26 cellular contexts compared by ENCODE assay signal in the genomic region with DNA sequence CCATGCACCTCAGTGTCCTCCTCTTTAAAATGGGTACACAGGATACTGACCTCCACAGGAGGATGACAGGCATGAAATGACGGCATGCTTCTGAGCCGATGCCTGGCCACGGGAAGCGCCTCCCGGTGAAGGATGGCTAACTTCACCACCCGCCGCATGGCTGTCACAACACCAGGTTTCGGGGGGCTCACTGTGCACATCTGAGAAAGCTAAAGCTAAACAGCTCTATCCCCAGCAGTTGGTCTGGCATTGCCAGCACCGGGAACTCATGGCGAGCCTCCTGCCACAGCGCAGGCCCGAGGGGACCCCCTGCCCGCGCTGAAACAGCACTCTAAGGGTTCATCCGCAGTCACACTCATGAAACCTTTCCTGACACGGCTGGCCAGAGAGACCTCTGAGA.
"Had no signal": no experiment of that assay in that cellular context is flagged by ENCODE, and none has a peak within 500 bp of the region (broad histone marks: within the 10 kb centered on the region; RNA-seq: fewer than 3 reads in every experiment).

No MANE protein-coding gene starts in this region.

- H3K36me3 ChIP-seq: neural progenitor cell had no signal

- ATAC-seq: body of pancreas, left lobe of liver, lower lobe of right lung had no signal

- H3K4me1 ChIP-seq: lower lobe of right lung had no signal

- H2AFZ ChIP-seq: neural progenitor cell had no signal

- H3K27ac ChIP-seq: body of pancreas, epithelial cell of prostate, esophagus squamous epithelium, heart right ventricle, lower lobe of right lung, neural progenitor cell, stomach, thyroid gland, upper lobe of left lung, WERI-Rb-1 had no signal

- DNase-seq: activated CD4-positive, alpha-beta T cell treated with anti-CD3 and anti-CD28 coated beads, Interleukin-2, amount 10 ng/mL, durations not matched to agents 7 days and 5 days; activated CD4-positive, CD25-positive, alpha-beta regulatory T cell treated with anti-CD3 and anti-CD28 coated beads, Interleukin-2, amount 50 U/mL, for 72 hours; activated CD8-positive, alpha-beta memory T cell treated with anti-CD3 and anti-CD28 coated beads, Interleukin-2, amount 50 U/mL, for 48 hours; activated naive CD4-positive, alpha-beta T cell; activated T-cell treated with anti-CD3 and anti-CD28 coated beads, Interleukin-2, amount 50 U/mL, for 24 hours; body of pancreas; dermis blood vessel endothelial cell; effector CD8-positive, alpha-beta T cell; esophagus squamous epithelium; foreskin melanocyte; heart right ventricle; kidney glomerular epithelial cell; lower lobe of right lung; mesenchymal stem cell; natural killer cell; stimulated activated naive B cell treated with anti-CD40 and anti-IgM and Interleukin-4, amounts not matched to agents 10 μg/mL and 1 μg/mL and 100 μg/mL, for 72 hours; stomach; T-helper 17 cell; T1000; thyroid gland; WERI-Rb-1 had no signal

- H3K4me2 ChIP-seq: neural progenitor cell, smooth muscle cell had no signal

- H3K4me3 ChIP-seq: body of pancreas, esophagus squamous epithelium, heart right ventricle, lower lobe of right lung, neural progenitor cell, smooth muscle cell, stomach, thyroid gland, upper lobe of left lung had no signal

- H3K27me3 ChIP-seq: body of pancreas, esophagus squamous epithelium, heart right ventricle, neural progenitor cell, stomach, thyroid gland, upper lobe of left lung had no signal

- H3K9me3 ChIP-seq: body of pancreas, esophagus squamous epithelium, heart right ventricle, lower lobe of right lung, stomach, thyroid gland, upper lobe of left lung had no signal
